27 cellular contexts compared by ENCODE assay signal in genomic region chr15:59866642-59867041, GRCh38.
"Had no signal": no experiment of that assay in that cellular context is flagged by ENCODE, and none has a peak within 500 bp of the region (broad histone marks: within the 10 kb centered on the region; RNA-seq: fewer than 3 reads in every experiment).

No MANE protein-coding gene starts in this region.

- H3K4me1 ChIP-seq: foreskin keratinocyte, heart left ventricle, pancreas, prostate gland, testis, transverse colon had no signal

- H3K27me3 ChIP-seq: brain microvascular endothelial cell, testis had no signal

- DNase-seq: activated CD4-positive, alpha-beta memory T cell treated with anti-CD3 and anti-CD28 coated beads, Interleukin-2, amount 10 ng/mL, durations not matched to agents 7 days and 5 days; activated CD4-positive, alpha-beta T cell treated with anti-CD3 and anti-CD28 coated beads, Interleukin-2, amount 10 ng/mL, durations not matched to agents 24 days and 14 days; activated CD4-positive, CD25-positive, alpha-beta regulatory T cell treated with anti-CD3 and anti-CD28 coated beads, Interleukin-2, amount 50 U/mL, for 72 hours; activated CD8-positive, alpha-beta memory T cell treated with anti-CD3 and anti-CD28 coated beads, Interleukin-2, amount 50 U/mL, for 48 hours; activated gamma-delta T cell; activated naive CD4-positive, alpha-beta T cell treated with anti-CD3 and anti-CD28 coated beads, Interleukin-2, amount 10 ng/mL, durations not matched to agents 7 days and 5 days; activated naive CD8-positive, alpha-beta T cell treated with anti-CD3 and anti-CD28 coated beads, Interleukin-2, amount 10 ng/mL, durations not matched to agents 7 days and 5 days; activated T-cell treated with anti-CD3 and anti-CD28 coated beads, Interleukin-2, amount 50 U/mL, for 24 hours; brain microvascular endothelial cell; cortex of kidney; foreskin keratinocyte; heart left ventricle; hypothalamus; naive B cell; nephron progenitor cell; pancreas; retina; stimulated activated CD4-positive, alpha-beta T cell treated with anti-CD3 and anti-CD28 coated beads, Interleukin-12 subunit alpha, Interleukin-12 subunit beta, amount 100 ng/mL, for 4 hours; stimulated activated CD4-positive, alpha-beta T cell treated with anti-CD3 and anti-CD28 coated beads, Interleukin-4, amount 100 ng/mL, for 1 hour; stimulated activated naive CD8-positive, alpha-beta T cell treated with anti-CD3 and anti-CD28 coated beads, Interleukin-15, Interleukin-2, amounts not matched to agents 100 U/mL and 50 U/mL, for 24 hours; testis; transverse colon had no signal

- H3K36me3 ChIP-seq: brain microvascular endothelial cell, heart left ventricle, neutrophil, pancreas, prostate gland, transverse colon had no signal

- H3K27ac ChIP-seq: brain microvascular endothelial cell, foreskin keratinocyte, heart left ventricle, neutrophil, pancreas, prostate gland, skin epidermis, testis, transverse colon had no signal

- H3K4me3 ChIP-seq: heart left ventricle, pancreas, prostate gland, skin epidermis, testis, transverse colon had no signal

- ATAC-seq: esophagus mucosa; foreskin keratinocyte; heart left ventricle; pancreas; sciatic nerve; stimulated activated naive CD8-positive, alpha-beta T cell treated with anti-CD3 and anti-CD28 coated beads, Interleukin-15, Interleukin-2, amounts not matched to agents 100 U/mL and 50 U/mL, for 24 hours had no signal

- H3K9me3 ChIP-seq: heart left ventricle, neutrophil, pancreas, prostate gland, testis, transverse colon had no signal
